ENCODE assay signal across 21 cellular contexts in genomic region chr1:230094746-230095145, GRCh38.
"Had no signal": no experiment of that assay in that cellular context is flagged by ENCODE, and none has a peak within 500 bp of the region (broad histone marks: within the 10 kb centered on the region; RNA-seq: fewer than 3 reads in every experiment).

No MANE protein-coding gene starts in this region.

- H3K27ac Mint-ChIP-seq: activated B cell treated with CpG ODN at 0.5 μM for 24 hours; activated CD4-positive, alpha-beta T cell treated with anti-CD3 and anti-CD28 coated beads for 36 hours; activated naive CD4-positive, alpha-beta T cell treated with anti-CD3 and anti-CD28 coated beads, Interleukin-2, amount 10 ng/mL, durations not matched to agents 7 days and 5 days; dendritic cell treated with granulocyte-macrophage colony-stimulating factor and Interleukin-4, amounts not matched to agents 40 ng/mL and 50 ng/mL, for 4 days; stimulated activated memory B cell treated with anti-CD40 and anti-IgM and Interleukin-4, amounts not matched to agents 10 μg/mL and 1 μg/mL and 100 μg/mL, for 72 hours had no signal

- FAIRE-seq: endometrium, islet of Langerhans had no signal

- H3K27me3 Mint-ChIP-seq: activated B cell treated with CpG ODN at 0.5 μM for 24 hours; activated CD4-positive, alpha-beta T cell treated with anti-CD3 and anti-CD28 coated beads for 36 hours; activated naive CD4-positive, alpha-beta T cell treated with anti-CD3 and anti-CD28 coated beads, Interleukin-2, amount 10 ng/mL, durations not matched to agents 7 days and 5 days; dendritic cell treated with granulocyte-macrophage colony-stimulating factor and Interleukin-4, amounts not matched to agents 40 ng/mL and 50 ng/mL, for 4 days; stimulated activated memory B cell treated with anti-CD40 and anti-IgM and Interleukin-4, amounts not matched to agents 10 μg/mL and 1 μg/mL and 100 μg/mL, for 72 hours had no signal

- DNase-seq: activated B cell treated with CpG ODN at 0.5 μM for 24 hours; activated CD4-positive, alpha-beta T cell treated with anti-CD3 and anti-CD28 coated beads for 36 hours; activated CD4-positive, alpha-beta T cell treated with anti-CD3 and anti-CD28 coated beads, Interleukin-2, amount 50 U/mL, for 48 hours; activated effector memory CD4-positive, alpha-beta T cell treated with anti-CD3 and anti-CD28 coated beads, Interleukin-2, amount 50 U/mL, for 16 hours; activated naive CD4-positive, alpha-beta T cell treated with anti-CD3 and anti-CD28 coated beads, Interleukin-2, amount 10 ng/mL, durations not matched to agents 7 days and 5 days; amygdala; effector CD4-positive, alpha-beta T cell; heart left ventricle; left ventricle myocardium superior; mammary epithelial cell; occipital lobe; sigmoid colon; stimulated activated CD4-positive, alpha-beta T cell treated with anti-CD3 and anti-CD28 coated beads, Interleukin-15, amount 100 ng/mL, for 24 hours; T-helper 9 cell; transverse colon; uterus had no signal

- H3K9me3 ChIP-seq: heart left ventricle, sigmoid colon, transverse colon, uterus had no signal

- H3K4me1 ChIP-seq: transverse colon, uterus had no signal

- H3K36me3 ChIP-seq: transverse colon, uterus had no signal

- H3K27me3 ChIP-seq: heart left ventricle, sigmoid colon, transverse colon, uterus had no signal

- H3K9me3 Mint-ChIP-seq: activated B cell treated with CpG ODN at 0.5 μM for 24 hours; activated naive CD4-positive, alpha-beta T cell treated with anti-CD3 and anti-CD28 coated beads, Interleukin-2, amount 10 ng/mL, durations not matched to agents 7 days and 5 days; dendritic cell treated with granulocyte-macrophage colony-stimulating factor and Interleukin-4, amounts not matched to agents 40 ng/mL and 50 ng/mL, for 4 days; stimulated activated memory B cell treated with anti-CD40 and anti-IgM and Interleukin-4, amounts not matched to agents 10 μg/mL and 1 μg/mL and 100 μg/mL, for 72 hours had no signal

- H3K4me1 Mint-ChIP-seq: activated naive CD4-positive, alpha-beta T cell treated with anti-CD3 and anti-CD28 coated beads, Interleukin-2, amount 10 ng/mL, durations not matched to agents 7 days and 5 days had no signal

- H3K4me3 Mint-ChIP-seq: activated B cell treated with CpG ODN at 0.5 μM for 24 hours; activated CD4-positive, alpha-beta T cell treated with anti-CD3 and anti-CD28 coated beads for 36 hours; activated naive CD4-positive, alpha-beta T cell treated with anti-CD3 and anti-CD28 coated beads, Interleukin-2, amount 10 ng/mL, durations not matched to agents 7 days and 5 days; dendritic cell treated with granulocyte-macrophage colony-stimulating factor and Interleukin-4, amounts not matched to agents 40 ng/mL and 50 ng/mL, for 4 days; stimulated activated memory B cell treated with anti-CD40 and anti-IgM and Interleukin-4, amounts not matched to agents 10 μg/mL and 1 μg/mL and 100 μg/mL, for 72 hours had no signal

- H3K27ac ChIP-seq: heart left ventricle, sigmoid colon, transverse colon, uterus had no signal

- H3K4me3 ChIP-seq: heart left ventricle, sigmoid colon, smooth muscle cell, transverse colon, uterus had no signal

- H3K4me2 ChIP-seq: smooth muscle cell had no signal

- ATAC-seq: activated CD4-positive, alpha-beta T cell treated with anti-CD3 and anti-CD28 coated beads for 36 hours; left ventricle myocardium superior; stimulated activated memory B cell treated with anti-CD40 and anti-IgM and Interleukin-4, amounts not matched to agents 10 μg/mL and 1 μg/mL and 100 μg/mL, for 72 hours had no signal
